23 cellular contexts compared by ENCODE assay signal in the genomic region with DNA sequence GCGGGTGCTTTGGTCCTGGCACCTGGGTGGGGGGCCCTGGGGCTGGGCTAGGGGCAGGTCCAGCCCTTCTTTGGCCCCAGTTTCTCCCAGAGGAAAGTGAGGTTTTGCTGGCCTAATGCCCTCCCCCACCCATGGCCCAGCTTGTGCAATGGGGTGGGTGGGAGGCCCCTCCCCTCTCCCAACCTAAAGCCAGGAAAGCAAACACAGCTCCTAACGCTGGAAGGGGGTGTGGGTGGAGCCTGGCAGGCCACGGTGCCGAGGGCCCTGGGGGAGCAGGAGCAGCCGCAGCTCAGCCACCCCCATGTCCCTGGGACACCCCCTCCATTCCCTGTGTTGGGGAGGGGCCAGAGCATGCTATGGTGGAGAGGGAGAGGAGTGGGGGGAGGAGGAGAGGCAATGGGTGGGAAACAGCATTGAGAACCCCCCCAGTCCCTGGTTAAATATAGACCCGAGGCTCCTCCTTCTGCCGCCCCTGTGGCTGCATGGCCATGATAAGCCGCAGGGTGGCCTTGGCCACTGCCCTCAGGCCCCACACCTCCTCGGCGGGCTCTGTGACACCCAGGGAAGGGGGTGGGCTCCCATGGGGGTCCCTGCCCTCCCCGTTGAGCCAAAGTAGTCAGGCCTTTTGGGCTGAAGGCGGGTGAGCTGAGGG. TPM values are rescaled to one million over a fixed set of nuclear protein-coding genes. Genes with fewer than 3 reads are reported as not detected.
DNase-seq lines count a peak whose midpoint lies in the region; ATAC-seq and TF ChIP-seq lines count a peak whose summit lies in the region.
"Had no signal": no experiment of that assay in that cellular context is flagged by ENCODE, and none has a peak within 500 bp of the region (broad histone marks: within the 10 kb centered on the region; RNA-seq: fewer than 3 reads in every experiment).

No MANE protein-coding gene starts in this region.

- no peaks in the 10 kb centered on the region for H3K9me3 ChIP-seq in duodenal mucosa (ENCODE audit: control insufficient read depth in 1 of 2, low read length in 2 of 2)
- H3K9me3 ChIP-seq in colonic mucosa = no peaks in the 10 kb centered on the region
- H3K9me3 ChIP-seq: HAP-1, SJCRH30 had no signal

- H3K36me3 Mint-ChIP-seq in CD14-positive monocyte = peaks cover 7 to 8% of the 10 kb centered on the region in 2 donors
- H3K36me3 Mint-ChIP-seq in nephron progenitor cell (ENCODE audit: low read depth) = no peaks in the 10 kb centered on the region

- H3K4me1 ChIP-seq in duodenal mucosa (ENCODE audit: control insufficient read depth in 1 of 2, insufficient read depth in 2 of 2, low read length in 2 of 2) = peaks cover 46 to 59% of the 10 kb centered on the region in 2 donors
- H3K4me1 ChIP-seq in colonic mucosa = peaks cover 15% of the 10 kb centered on the region
- H3K4me1 ChIP-seq: HAP-1 had no signal

- H3K4me3 ChIP-seq in NB4 (ENCODE audit: low read depth, low read length) (no peak overlapping the region), duodenal mucosa (ENCODE audit: low read depth in 1 of 2, low read length in 2 of 2) (peak overlapping the region; percentile 21 to 40), colonic mucosa (no peak overlapping the region)
- H3K4me3 ChIP-seq: HAP-1, SJCRH30 had no signal

- H3K36me3 ChIP-seq in duodenal mucosa (ENCODE audit: control insufficient read depth in 1 of 2, insufficient read depth in 2 of 2, low read length in 2 of 2) (peaks cover 0 to 6% of the 10 kb centered on the region in 2 donors), colonic mucosa (no peaks in the 10 kb centered on the region)
- H3K36me3 ChIP-seq: HAP-1, SJCRH30 had no signal

- no peak overlapping the region for H3K4me3 Mint-ChIP-seq in CD14-positive monocyte
- no peak overlapping the region for H3K4me3 Mint-ChIP-seq in nephron progenitor cell
- H3K4me3 Mint-ChIP-seq: CD4-positive, alpha-beta T cell; dendritic cell treated with granulocyte-macrophage colony-stimulating factor and Interleukin-4, amounts not matched to agents 40 ng/mL and 50 ng/mL, for 4 days had no signal

- H3K27me3 ChIP-seq in duodenal mucosa (ENCODE audit: control insufficient read depth in 1 of 2, insufficient read depth in 2 of 2, low read length in 2 of 2) (peaks cover 0 to under 1% of the 10 kb centered on the region in 2 donors), colonic mucosa (peaks cover 17% of the 10 kb centered on the region)

- ATAC-seq in HG03095 (IDR thresholded peaks at IDR 0.05; ENCODE audit: unreplicated experiment) = no peak
- ATAC-seq in HG02623 (IDR thresholded peaks at IDR 0.05; ENCODE audit: unreplicated experiment) = no peak
- ATAC-seq: PC-3, sciatic nerve had no signal

- H3K27ac ChIP-seq in duodenal mucosa (ENCODE audit: low read depth, low read length) (no peak overlapping the region), colonic mucosa (no peak overlapping the region)
- H3K27ac ChIP-seq: SJCRH30 had no signal

- intact Hi-C loops in CD14-positive monocyte (cut with micrococcal nuclease) = no loop called here
- intact Hi-C loops in colonic mucosa (cut with DNase I) = no loop called here

- H3K4me1 Mint-ChIP-seq in CD14-positive monocyte (peaks cover 12% of the 10 kb centered on the region), nephron progenitor cell (peaks cover 63% of the 10 kb centered on the region)

- no peak for TF ChIP-seq POLR2A in NB4 (IDR thresholded peaks at IDR 0.05; ENCODE audit: extremely low read depth, insufficient read length)

- H3K27ac Mint-ChIP-seq in CD14-positive monocyte = no peak overlapping the region
- no peak overlapping the region for H3K27ac Mint-ChIP-seq in nephron progenitor cell
- H3K27ac Mint-ChIP-seq: CD4-positive, alpha-beta T cell; dendritic cell treated with granulocyte-macrophage colony-stimulating factor and Interleukin-4, amounts not matched to agents 40 ng/mL and 50 ng/mL, for 4 days had no signal

- peaks cover 0 to 21% (median 5%) of the 10 kb centered on the region in 7 donors for H3K9me3 Mint-ChIP-seq in CD14-positive monocyte
- no peaks in the 10 kb centered on the region for H3K9me3 Mint-ChIP-seq in nephron progenitor cell
- H3K9me3 Mint-ChIP-seq: CD4-positive, alpha-beta T cell; dendritic cell treated with granulocyte-macrophage colony-stimulating factor and Interleukin-4, amounts not matched to agents 40 ng/mL and 50 ng/mL, for 4 days had no signal

- peaks cover 32 to 41% (median 39%) of the 10 kb centered on the region in 3 donors for H3K27me3 Mint-ChIP-seq in CD14-positive monocyte (ENCODE audit: low read depth in 3 of 3)
- peaks cover 15% of the 10 kb centered on the region for H3K27me3 Mint-ChIP-seq in nephron progenitor cell (ENCODE audit: low read depth, poor library complexity)

- TF ChIP-seq CTCF in CD14-positive monocyte (IDR thresholded peaks at IDR 0.05) = no peak
- TF ChIP-seq CTCF in NB4 (IDR thresholded peaks at IDR 0.05; ENCODE audit: low read depth, low read length) = no peak
- no peak for TF ChIP-seq CTCF in nephron progenitor cell (IDR thresholded peaks at IDR 0.05)
- no peak for TF ChIP-seq CTCF in colonic mucosa (IDR thresholded peaks at IDR 0.05)

- DNase-seq in CD14-positive monocyte (ENCODE audit: low spot score) (peak; percentile 26), NB4 (ENCODE audit: low read depth) (peak; percentile 53), nephron progenitor cell (peak; percentile 22), colonic mucosa (no peak), SIG-M5 treated with dmso at 0.1 percent for 504 hours (lab: John Stamatoyannopoulos, UW; ENCODE audit: unreplicated experiment) (no peak)
- DNase-seq: activated CD4-positive, alpha-beta T cell treated with anti-CD3 and anti-CD28 coated beads, Interleukin-2, amount 50 U/mL, for 4 hours; activated gamma-delta T cell treated with Interleukin-2 at 50 U/mL for 16 hours; CD4-positive, alpha-beta T cell; foreskin fibroblast; hippocampal formation; NCI-H1436 treated with DMSO at 0.1 percent for 48 hours; NCI-H524 treated with DMSO at 0.1 percent for 48 hours; PC-3; SJCRH30 had no signal

- H3K9ac ChIP-seq in duodenal mucosa (ENCODE audit: low read depth in 1 of 2, low read length in 2 of 2) (no peak overlapping the region), colonic mucosa (ENCODE audit: low read depth in 2 of 2, low read length in 2 of 2) (no peak overlapping the region)

RNA-seq across cellular contexts. Expression of a gene that starts 4.7 kb away (rescaled TPM):
- polyA plus RNA-seq in CD14-positive monocyte = not detected
- total RNA-seq in colonic mucosa = 10 to 100 TPM; 11.3 to 15.6 TPM
- total RNA-seq: CD4-positive, alpha-beta T cell; osteoblast; SJCRH30; T-helper 1 cell treated with Interleukin-12 subunit alpha and Interleukin-12 subunit beta and Interleukin-4 antibody, amounts not matched to agents 30 ng/mL and 1 ng/mL, for 36 hours had no signal
- polyA plus RNA-seq: AG04450 had no signal

RNA-seq across cellular contexts. Expression of a gene that starts 15.2 kb away (rescaled TPM):
- polyA plus RNA-seq in CD14-positive monocyte = not detected
- not detected for total RNA-seq in colonic mucosa
- total RNA-seq: CD4-positive, alpha-beta T cell; osteoblast; PC-3; sciatic nerve; SJCRH30; T-helper 1 cell treated with Interleukin-12 subunit alpha and Interleukin-12 subunit beta and Interleukin-4 antibody, amounts not matched to agents 30 ng/mL and 1 ng/mL, for 36 hours had no signal
- polyA plus RNA-seq: AG04450 had no signal

RNA-seq across cellular contexts. Expression of a gene that starts 24.1 kb away (rescaled TPM):
- 10 to 100 TPM; 41.5 to 50.8 TPM for polyA plus RNA-seq in CD14-positive monocyte
- 10 to 100 TPM; 10.5 to 26.9 TPM for total RNA-seq in colonic mucosa

RNA-seq across cellular contexts. Expression of a gene that starts 41.9 kb away (rescaled TPM):
- polyA plus RNA-seq in CD14-positive monocyte = under 1 TPM; 0.25 to 0.60 TPM
- 10 to 100 TPM; 67.9 to 83.8 TPM for total RNA-seq in colonic mucosa

Comparison
In these comparisons a context has a peak if more than half of its experiments do, and no peak if none do; other contexts are left out.
1. DNase-seq: peak in CD14-positive monocyte (single experiment), NB4 (single experiment) and nephron progenitor cell (single experiment); none in colonic mucosa (single experiment) and SIG-M5 treated with dmso at 0.1 percent for 504 hours (single experiment).
2. H3K4me3 ChIP-seq: peak in duodenal mucosa (2 of 2); none in NB4 (single experiment) and colonic mucosa (single experiment).